Comparison of ENCODE assay signal across 11 cellular contexts in the genomic region with DNA sequence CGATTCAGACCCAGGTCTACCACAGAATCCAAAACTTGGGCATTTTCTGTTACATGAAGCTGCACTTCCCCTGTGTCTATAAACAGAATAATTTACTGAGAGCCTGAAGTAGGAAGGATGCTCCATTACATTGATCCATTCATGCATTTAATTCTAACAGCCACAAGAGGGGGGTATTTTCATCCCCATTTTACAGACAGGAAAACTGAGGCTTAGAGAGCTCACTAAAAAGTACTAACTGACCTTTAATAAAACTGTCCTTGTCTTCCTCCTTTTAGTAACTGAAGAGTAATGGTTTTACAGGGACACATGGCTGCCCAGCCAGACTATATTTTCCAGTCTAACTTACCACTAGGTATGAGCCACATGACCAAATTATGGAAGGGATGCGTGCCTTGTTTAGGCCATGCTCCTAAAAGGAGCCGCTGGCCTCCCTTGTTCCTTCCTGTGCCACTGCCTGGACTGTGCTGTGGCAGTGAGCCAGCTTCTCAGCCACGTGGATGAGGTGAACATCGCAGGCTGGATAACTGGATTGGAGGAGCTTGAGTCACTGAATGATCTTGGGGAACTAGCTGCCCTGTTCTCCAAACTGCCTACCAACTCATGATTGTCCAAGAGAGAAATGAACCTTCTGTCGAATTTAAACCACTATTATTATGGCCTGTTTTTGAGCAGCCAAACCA.
A peak's percentile ranks its signal among the peaks of the same experiment; 100 is the strongest.
DNase-seq lines count a peak whose midpoint lies in the region; ATAC-seq, FAIRE-seq and TF ChIP-seq lines count a peak whose summit lies in the region.
"Had no signal": no experiment of that assay in that cellular context is flagged by ENCODE, and none has a peak within 500 bp of the region (broad histone marks: within the 10 kb centered on the region; RNA-seq: fewer than 3 reads in every experiment).

No MANE protein-coding gene starts in this region.

- no peak overlapping the region for H3K9ac ChIP-seq in HCT116 (ENCODE audit: low read length)

- no peak overlapping the region for H2AFZ ChIP-seq in HCT116 (ENCODE audit: low read depth, low read length, poor library complexity, severe bottlenecking)

- no peaks in the 10 kb centered on the region for H3K27me3 Mint-ChIP-seq in CD4-positive, CD25-positive, alpha-beta regulatory T cell

- H3K4me1 Mint-ChIP-seq in CD4-positive, CD25-positive, alpha-beta regulatory T cell = peaks cover 0 to 21% (median 4%) of the 10 kb centered on the region in 4 donors

- H3K36me3 ChIP-seq in CD4-positive, CD25-positive, alpha-beta regulatory T cell (ENCODE audit: control insufficient read depth, insufficient read depth, low read length) = peaks cover 60% of the 10 kb centered on the region
- peaks cover 0 to 7% of the 10 kb centered on the region in 2 experiments; a peak in 1 of 4 replicates for H3K36me3 ChIP-seq in HCT116 (ENCODE audit: control insufficient read depth in 1 of 2, insufficient read depth in 2 of 2, low read length in 2 of 2)
- H3K36me3 ChIP-seq: ovary had no signal

- no peak overlapping the region for H3K27ac ChIP-seq in CD4-positive, CD25-positive, alpha-beta regulatory T cell (ENCODE audit: insufficient read depth, low read length, poor library complexity, severe bottlenecking)
- no peak overlapping the region for H3K27ac ChIP-seq in HCT116 (ENCODE audit: low read depth, low read length)
- H3K27ac ChIP-seq: ovary, SJSA1 had no signal

- TF ChIP-seq CTCF in HCT116 (IDR thresholded peaks at IDR 0.05 in 2 of 3, conservative IDR thresholded peaks at IDR 0.05 in 1 of 3; ENCODE audit: borderline replicate concordance in 1 of 3, insufficient read depth in 1 of 3, low read depth in 2 of 3, low read length in 2 of 3) (peak; percentile 6 to 70 (median 36); a peak in 3 of 6 replicates), astrocyte of the spinal cord (IDR thresholded peaks at IDR 0.05; ENCODE audit: low read depth, low read length) (peak; percentile 13)

- RAD21 ChIA-PET in HCT116 (lab: Charles Lee; ENCODE audit: low non-redundant PET in 1 of 2, low total read pairs in 2 of 2, uncharacterized antibody in 2 of 2, unreplicated experiment in 2 of 2) = no interaction called here

- ATAC-seq in CD4-positive, CD25-positive, alpha-beta regulatory T cell (ENCODE audit: low read depth in 2 of 2) = no peak
- ATAC-seq in HCT116 = no peak; the same call in 1 of the 2 replicates

- intact Hi-C loops in HCT116 (cut with micrococcal nuclease) = no loop called here

- no TSS peak for BruUV-seq in HCT116 (replicated peaks; lab: Mats Ljungman, UMichigan)

- no peaks in the 10 kb centered on the region for H3K9me2 ChIP-seq in HCT116 (ENCODE audit: insufficient read depth)

- no peaks in the 10 kb centered on the region for H3K79me2 ChIP-seq in HCT116 (ENCODE audit: insufficient read depth, low read length)

- H4K20me1 ChIP-seq in HCT116 (ENCODE audit: insufficient read depth) = no peaks in the 10 kb centered on the region

- peak; percentile 33 for TF ChIP-seq RAD21 in HCT116 (IDR thresholded peaks at IDR 0.05; ENCODE audit: low read depth)

- no peaks in the 10 kb centered on the region for H3K27me3 ChIP-seq in CD4-positive, CD25-positive, alpha-beta regulatory T cell (ENCODE audit: control insufficient read depth, insufficient read depth, low read length)
- no peaks in the 10 kb centered on the region for H3K27me3 ChIP-seq in HCT116 (ENCODE audit: insufficient read depth, low read length)
- H3K27me3 ChIP-seq: ovary, SJSA1 had no signal

- H3K4me3 Mint-ChIP-seq in CD4-positive, CD25-positive, alpha-beta regulatory T cell = no peak overlapping the region

- H3K4me1 ChIP-seq in CD4-positive, CD25-positive, alpha-beta regulatory T cell (ENCODE audit: control insufficient read depth, insufficient read depth, low read length, poor library complexity, severe bottlenecking) = no peaks in the 10 kb centered on the region
- no peaks in the 10 kb centered on the region for H3K4me1 ChIP-seq in HCT116 (ENCODE audit: control insufficient read depth in 1 of 2, insufficient read depth in 2 of 2, low read length in 2 of 2)

- no peak for FAIRE-seq in GM12892 (lab: Jason Lieb, UNC)

- CTCF ChIA-PET in HCT116 (lab: Charles Lee) = interaction anchor here (1.2 kb wide), 1 partner anchor 164 kb away, joined by 3 read pairs; no protein-coding TSS in a partner anchor

- H3K9me3 ChIP-seq in CD4-positive, CD25-positive, alpha-beta regulatory T cell (ENCODE audit: control insufficient read depth in 2 of 2, low read length in 2 of 2) = peaks cover 4 to 7% of the 10 kb centered on the region in 2 experiments
- H3K9me3 ChIP-seq in HCT116 (ENCODE audit: control insufficient read depth in 1 of 2, insufficient read depth in 1 of 2, low read depth in 1 of 2, low read length in 2 of 2) = peaks cover 4 to 7% of the 10 kb centered on the region in 2 experiments; a peak in 2 of 4 replicates
- H3K9me3 ChIP-seq: ovary had no signal

- H3K4me3 ChIP-seq in CD4-positive, CD25-positive, alpha-beta regulatory T cell (ENCODE audit: low read depth, low read length) = no peak overlapping the region
- H3K4me3 ChIP-seq in HCT116 (replicated peaks in 1 of 2; ENCODE audit: low read depth in 1 of 2, low read length in 2 of 2) (no peak overlapping the region), astrocyte of the spinal cord (ENCODE audit: low read depth, low read length) (no peak overlapping the region)
- H3K4me3 ChIP-seq: ovary, SJSA1 had no signal

- DNase-seq in CD4-positive, CD25-positive, alpha-beta regulatory T cell = peak in 2 of 3 donors; percentile 8 to 53
- DNase-seq in HCT116 (ENCODE audit: low read depth, low spot score) = no peak
- no peak for DNase-seq in astrocyte of the spinal cord (ENCODE audit: low read depth, low spot score)
- peak; percentile 57 for DNase-seq in kidney tubule cell (ENCODE audit: low spot score)
- DNase-seq in activated CD4-positive, CD25-positive, alpha-beta regulatory T cell (lab: John Stamatoyannopoulos, UW) = no peak
- no peak for DNase-seq in activated CD8-positive, alpha-beta memory T cell treated with anti-CD3 and anti-CD28 coated beads for 24 hours
- DNase-seq in GM12892 (ENCODE audit: insufficient read length) = no peak
- DNase-seq in NCI-H2196 treated with DMSO at 0.1 percent for 48 hours (lab: John Stamatoyannopoulos, UW; ENCODE audit: unreplicated experiment) = no peak
- DNase-seq: NCI-H1694 had no signal

- POLR2A ChIA-PET in HCT116 (lab: Charles Lee) = no interaction called here

- TF ChIP-seq POLR2A in HCT116 (IDR thresholded peaks at IDR 0.05; ENCODE audit: borderline replicate concordance, extremely low read depth, insufficient read depth, insufficient read length) (no peak), GM12892 (IDR thresholded peaks at IDR 0.05; ENCODE audit: low read depth, low read length) (no peak)

- H3K4me2 ChIP-seq in HCT116 (ENCODE audit: low read length) = no peak overlapping the region

- peaks cover 66% of the 10 kb centered on the region for H3K36me3 Mint-ChIP-seq in CD4-positive, CD25-positive, alpha-beta regulatory T cell

- H3K9me3 Mint-ChIP-seq in CD4-positive, CD25-positive, alpha-beta regulatory T cell = peaks cover 0 to 7% (median 2%) of the 10 kb centered on the region in 7 donors

- in situ Hi-C loops in astrocyte of the spinal cord (cut with HindIII; ENCODE audit: low sequenced_read_pairs) = no loop called here

- H3K27ac Mint-ChIP-seq in CD4-positive, CD25-positive, alpha-beta regulatory T cell = no peak overlapping the region

TF ChIP-seq in HCT116, 20 proteins besides CTCF, POLR2A, EP300 and RAD21:
- TF ChIP-seq, protein P1, sequence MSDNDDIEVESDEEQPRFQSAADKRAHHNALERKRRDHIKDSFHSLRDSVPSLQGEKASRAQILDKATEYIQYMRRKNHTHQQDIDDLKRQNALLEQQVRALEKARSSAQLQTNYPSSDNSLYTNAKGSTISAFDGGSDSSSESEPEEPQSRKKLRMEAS (IDR thresholded peaks at IDR 0.05) = 0 out of 2 replicates have a peak, but pooled peaks have one; percentile 15
- TF ChIP-seq SP1 (IDR thresholded peaks at IDR 0.05; ENCODE audit: low read depth) (no peak), EZH2phosphoT487 (IDR thresholded peaks at IDR 0.05; ENCODE audit: borderline replicate concordance) (no peak), CBX3 (IDR thresholded peaks at IDR 0.05; ENCODE audit: low read depth) (peak; percentile 48; the same call in 1 of the 2 replicates), SIN3A (IDR thresholded peaks at IDR 0.05; ENCODE audit: low read depth) (no peak)

Comparison
In these comparisons a context has a peak if more than half of its experiments do, and no peak if none do; other contexts are left out.
1. DNase-seq: peak in CD4-positive, CD25-positive, alpha-beta regulatory T cell (2 of 3) and kidney tubule cell (single experiment); none in HCT116 (single experiment), astrocyte of the spinal cord (single experiment), activated CD4-positive, CD25-positive, alpha-beta regulatory T cell (0 of 4), activated CD8-positive, alpha-beta memory T cell treated with anti-CD3 and anti-CD28 coated beads for 24 hours (single experiment), GM12892 (single experiment) and NCI-H2196 treated with DMSO at 0.1 percent for 48 hours (single experiment).